Comparison of ENCODE assay signal across 2 cellular contexts in genomic region chr17:44177641-44178040, GRCh38.
TF ChIP-seq lines count a peak whose summit lies in the region.

No MANE protein-coding gene starts in this region.

TF ChIP-seq in A549, 52 proteins besides CTCF, POLR2A, EP300 and RAD21:
- TF ChIP-seq SREBF2 (IDR thresholded peaks at IDR 0.05) (no peak), NR3C1 (IDR thresholded peaks at IDR 0.05) (no peak), GATA3 (IDR thresholded peaks at IDR 0.05; ENCODE audit: borderline replicate concordance) (no peak), RNF2 (IDR thresholded peaks at IDR 0.05; ENCODE audit: borderline replicate concordance, low read depth) (no peak), ELK1 (IDR thresholded peaks at IDR 0.05; ENCODE audit: low read depth, low read length) (no peak), EHMT2 (IDR thresholded peaks at IDR 0.05; ENCODE audit: low read depth) (no peak), JUNB (IDR thresholded peaks at IDR 0.05) (no peak), JUN (IDR thresholded peaks at IDR 0.05) (no peak), ESRRA (IDR thresholded peaks at IDR 0.05; ENCODE audit: borderline replicate concordance, low read length) (no peak), ZC3H11A (IDR thresholded peaks at IDR 0.05) (no peak), RARB (CRISPR knock-in tag; IDR thresholded peaks at IDR 0.05) (no peak), FOSB (CRISPR knock-in tag; IDR thresholded peaks at IDR 0.05) (no peak), EHF (CRISPR knock-in tag; IDR thresholded peaks at IDR 0.05) (no peak), RCOR1 (IDR thresholded peaks at IDR 0.05; ENCODE audit: low read depth, low read length) (no peak), CBX8 (IDR thresholded peaks at IDR 0.05) (no peak), BCL3 (IDR thresholded peaks at IDR 0.05) (no peak), HDAC2 (IDR thresholded peaks at IDR 0.05) (no peak), KDM5A (IDR thresholded peaks at IDR 0.05) (no peak), RFX5 (IDR thresholded peaks at IDR 0.05) (no peak)

TF ChIP-seq in K562, 482 proteins besides CTCF, POLR2A, EP300 and RAD21:
- no peak for TF ChIP-seq MEIS2 (IDR thresholded peaks at IDR 0.05; ENCODE audit: partially characterized antibody)
- no peak for TF ChIP-seq SMAD3 (CRISPR knock-in tag; conservative IDR thresholded peaks at IDR 0.05)
- TF ChIP-seq ZBTB7A (IDR thresholded peaks at IDR 0.05; ENCODE audit: borderline replicate concordance, control insufficient read depth, low read depth, low read length) = no peak
- no peak for TF ChIP-seq ESRRB (CRISPR knock-in tag; IDR thresholded peaks at IDR 0.05; ENCODE audit: borderline replicate concordance)
- TF ChIP-seq ZNF263 (CRISPR knock-in tag; IDR thresholded peaks at IDR 0.05; ENCODE audit: borderline replicate concordance) = peak; percentile 48; the same call in 1 of the 2 replicates
- TF ChIP-seq IFI16 (CRISPR knock-in tag; IDR thresholded peaks at IDR 0.05) = no peak
